8 cellular contexts compared by ENCODE assay signal in the genomic region with DNA sequence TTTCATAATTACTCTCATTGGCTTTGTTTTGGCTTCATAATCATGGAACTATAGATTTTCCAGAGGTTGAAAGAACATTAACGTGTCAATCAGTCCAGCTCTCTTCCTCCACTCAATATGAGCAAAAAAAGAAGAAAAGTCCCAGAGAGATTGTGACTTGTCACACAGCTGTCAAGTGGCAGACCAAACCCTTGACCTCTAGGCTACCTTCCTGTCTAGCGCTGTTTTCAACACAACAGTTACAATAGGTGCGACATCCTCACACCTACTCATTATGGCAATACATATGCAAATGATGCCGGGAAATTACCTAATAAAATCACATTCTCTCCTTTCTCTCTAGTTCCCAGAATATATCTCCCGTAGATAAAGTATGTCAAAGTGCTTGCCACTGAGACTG. TPM values are rescaled to one million over a fixed set of nuclear protein-coding genes. Genes with fewer than 3 reads are reported as not detected.
DNase-seq lines count a peak whose midpoint lies in the region; ATAC-seq and TF ChIP-seq lines count a peak whose summit lies in the region.

No MANE protein-coding gene starts in this region.

- H3K9ac ChIP-seq in iPS-18a (ENCODE audit: low read length) = peak overlapping the region; percentile 90

- peaks cover 15% of the 10 kb centered on the region for H3K4me1 ChIP-seq in iPS-18a (ENCODE audit: control insufficient read depth, low read depth, low read length)
- H3K4me1 ChIP-seq in testis = peaks cover 19% of the 10 kb centered on the region

- peaks cover 25% of the 10 kb centered on the region for H3K36me3 Mint-ChIP-seq in activated CD4-positive, alpha-beta T cell treated with anti-CD3 and anti-CD28 coated beads for 36 hours (ENCODE audit: low read depth)
- peaks cover 6% of the 10 kb centered on the region for H3K36me3 Mint-ChIP-seq in activated CD4-positive, alpha-beta T cell treated with anti-CD3 and anti-CD28 coated beads, Interleukin-2, amount 10 ng/mL, durations not matched to agents 7 days and 5 days (ENCODE audit: low read depth)
- peaks cover 4% of the 10 kb centered on the region for H3K36me3 Mint-ChIP-seq in T-helper 17 cell (ENCODE audit: low read depth)
- H3K36me3 Mint-ChIP-seq in nephron progenitor cell (ENCODE audit: low read depth) = peaks cover 11% of the 10 kb centered on the region

- H3K27me3 ChIP-seq in iPS-18a (ENCODE audit: control insufficient read depth, insufficient read depth, low read length) (no peaks in the 10 kb centered on the region), testis (no peaks in the 10 kb centered on the region)

- no peaks in the 10 kb centered on the region for H3K36me3 ChIP-seq in iPS-18a (ENCODE audit: control insufficient read depth, low read depth, low read length)
- no peaks in the 10 kb centered on the region for H3K36me3 ChIP-seq in testis (ENCODE audit: low read depth, missing control alignments)

- H3K4me3 ChIP-seq in iPS-18a (ENCODE audit: low read length) (peak overlapping the region; percentile 91), testis (peak overlapping the region; percentile 58 to 77)

- no peak overlapping the region for H3K4me3 Mint-ChIP-seq in activated CD4-positive, alpha-beta T cell treated with anti-CD3 and anti-CD28 coated beads for 36 hours
- H3K4me3 Mint-ChIP-seq in activated CD4-positive, alpha-beta T cell treated with anti-CD3 and anti-CD28 coated beads, Interleukin-2, amount 10 ng/mL, durations not matched to agents 7 days and 5 days = no peak overlapping the region
- H3K4me3 Mint-ChIP-seq in T-helper 17 cell (no peak overlapping the region), nephron progenitor cell (no peak overlapping the region)

- H3K27ac ChIP-seq in iPS-18a (ENCODE audit: low read length) (no peak overlapping the region), testis (peak overlapping the region; percentile 94 to 98)

- POLR2A ChIA-PET in activated CD4-positive, alpha-beta T cell treated with anti-CD3 and anti-CD28 coated beads for 36 hours (lab: Charles Lee) = no interaction called here
- POLR2A ChIA-PET in activated CD4-positive, alpha-beta T cell treated with anti-CD3 and anti-CD28 coated beads, Interleukin-2, amount 10 ng/mL, durations not matched to agents 7 days and 5 days (lab: Charles Lee) = no interaction called here

- H3K9me3 ChIP-seq in T-helper 17 cell (ENCODE audit: control insufficient read depth, low read length, poor library complexity, severe bottlenecking) (no peaks in the 10 kb centered on the region), iPS-18a (ENCODE audit: control insufficient read depth, low read depth, low read length) (no peaks in the 10 kb centered on the region), testis (no peaks in the 10 kb centered on the region)

- H3K27me3 Mint-ChIP-seq in activated CD4-positive, alpha-beta T cell treated with anti-CD3 and anti-CD28 coated beads for 36 hours = no peaks in the 10 kb centered on the region
- H3K27me3 Mint-ChIP-seq in activated CD4-positive, alpha-beta T cell treated with anti-CD3 and anti-CD28 coated beads, Interleukin-2, amount 10 ng/mL, durations not matched to agents 7 days and 5 days = no peaks in the 10 kb centered on the region
- H3K27me3 Mint-ChIP-seq in T-helper 17 cell (no peaks in the 10 kb centered on the region), nephron progenitor cell (ENCODE audit: low read depth, poor library complexity) (peaks cover 3% of the 10 kb centered on the region)

- TF ChIP-seq CTCF in testis (IDR thresholded peaks at IDR 0.05) = no peak
- no peak for TF ChIP-seq CTCF in nephron progenitor cell (IDR thresholded peaks at IDR 0.05)

- H3K27ac Mint-ChIP-seq in activated CD4-positive, alpha-beta T cell treated with anti-CD3 and anti-CD28 coated beads for 36 hours = no peak overlapping the region
- no peak overlapping the region for H3K27ac Mint-ChIP-seq in activated CD4-positive, alpha-beta T cell treated with anti-CD3 and anti-CD28 coated beads, Interleukin-2, amount 10 ng/mL, durations not matched to agents 7 days and 5 days
- no peak overlapping the region for H3K27ac Mint-ChIP-seq in T-helper 17 cell
- H3K27ac Mint-ChIP-seq in nephron progenitor cell = no peak overlapping the region

- no peak for TF ChIP-seq POLR2A in testis (IDR thresholded peaks at IDR 0.05)

- DNase-seq in activated CD4-positive, alpha-beta T cell treated with anti-CD3 and anti-CD28 coated beads for 36 hours = peak; percentile 23
- no peak for DNase-seq in activated CD4-positive, alpha-beta T cell treated with anti-CD3 and anti-CD28 coated beads, Interleukin-2, amount 10 ng/mL, durations not matched to agents 7 days and 5 days
- peak in 2 of 3 donors; percentile 13 to 16 for DNase-seq in T-helper 17 cell
- no peak for DNase-seq in testis
- no peak for DNase-seq in GM19240 (ENCODE audit: insufficient read length, low spot score)
- no peak for DNase-seq in nephron progenitor cell

- CTCF ChIA-PET in activated CD4-positive, alpha-beta T cell treated with anti-CD3 and anti-CD28 coated beads for 36 hours (lab: Charles Lee) = interaction anchor here (1.6 kb wide), 1 partner anchor 9 kb away, joined by 3 read pairs; no protein-coding TSS in a partner anchor
- CTCF ChIA-PET in activated CD4-positive, alpha-beta T cell treated with anti-CD3 and anti-CD28 coated beads, Interleukin-2, amount 10 ng/mL, durations not matched to agents 7 days and 5 days (lab: Charles Lee) = no interaction called here

- no peak for ATAC-seq in activated CD4-positive, alpha-beta T cell treated with anti-CD3 and anti-CD28 coated beads for 36 hours
- peak; percentile 34 for ATAC-seq in HG02938 (IDR thresholded peaks at IDR 0.05; ENCODE audit: unreplicated experiment)
- ATAC-seq in T-helper 17 cell = peak; percentile 57

- H3K9me3 Mint-ChIP-seq in activated CD4-positive, alpha-beta T cell treated with anti-CD3 and anti-CD28 coated beads for 36 hours (ENCODE audit: low read depth) = no peaks in the 10 kb centered on the region
- H3K9me3 Mint-ChIP-seq in activated CD4-positive, alpha-beta T cell treated with anti-CD3 and anti-CD28 coated beads, Interleukin-2, amount 10 ng/mL, durations not matched to agents 7 days and 5 days = no peaks in the 10 kb centered on the region
- peaks cover 5% of the 10 kb centered on the region for H3K9me3 Mint-ChIP-seq in nephron progenitor cell

- H3K4me1 Mint-ChIP-seq in activated CD4-positive, alpha-beta T cell treated with anti-CD3 and anti-CD28 coated beads for 36 hours = peaks cover 13% of the 10 kb centered on the region
- H3K4me1 Mint-ChIP-seq in activated CD4-positive, alpha-beta T cell treated with anti-CD3 and anti-CD28 coated beads, Interleukin-2, amount 10 ng/mL, durations not matched to agents 7 days and 5 days = peaks cover 21% of the 10 kb centered on the region
- H3K4me1 Mint-ChIP-seq in T-helper 17 cell = peaks cover 17% of the 10 kb centered on the region
- H3K4me1 Mint-ChIP-seq in nephron progenitor cell = peaks cover 27% of the 10 kb centered on the region

- WGBS in testis, 2 donors = 26 to 31% methylated on average over 5 of the region's 5 CpGs

- intact Hi-C loops in activated CD4-positive, alpha-beta T cell treated with anti-CD3 and anti-CD28 coated beads for 36 hours (cut with DNase I, micrococcal nuclease) = no loop called here
- intact Hi-C loops in testis (cut with DNase I; ENCODE audit: low total_unique reads) = no loop called here

RNA-seq across cellular contexts. Expression of a gene that starts 1.1 kb away (rescaled TPM):
- total RNA-seq in activated CD4-positive, alpha-beta T cell treated with anti-CD3 and anti-CD28 coated beads for 36 hours = 10 to 100 TPM; 16.0 to 25.2 TPM
- total RNA-seq in activated CD4-positive, alpha-beta T cell treated with anti-CD3 and anti-CD28 coated beads, Interleukin-2, amount 10 ng/mL, durations not matched to agents 7 days and 5 days = 10 to 100 TPM; 10.3 to 12.9 TPM
- total RNA-seq in T-helper 17 cell (10 to 100 TPM; 30.3 to 31.1 TPM), testis (10 to 100 TPM; 16.8 to 20.2 TPM)
- polyA plus RNA-seq in testis (ENCODE audit: insufficient read depth, low read depth, low replicate concordance) = 28.2 TPM

Comparison
In these comparisons a context has a peak if more than half of its experiments do, and no peak if none do; other contexts are left out.
1. DNase-seq: peak in activated CD4-positive, alpha-beta T cell treated with anti-CD3 and anti-CD28 coated beads for 36 hours (single experiment) and T-helper 17 cell (2 of 3); none in activated CD4-positive, alpha-beta T cell treated with anti-CD3 and anti-CD28 coated beads, Interleukin-2, amount 10 ng/mL, durations not matched to agents 7 days and 5 days (single experiment), testis (single experiment), GM19240 (single experiment) and nephron progenitor cell (single experiment).